ENCODE assay signal across 6 cellular contexts in genomic region chr4:150773032-150773431, GRCh38.
"Had no signal": no experiment of that assay in that cellular context is flagged by ENCODE, and none has a peak within 500 bp of the region (broad histone marks: within the 10 kb centered on the region; RNA-seq: fewer than 3 reads in every experiment).

No MANE protein-coding gene starts in this region.

- H3K9me3 ChIP-seq: HAP-1 had no signal

- H3K4me3 ChIP-seq: GM23248, HAP-1 had no signal

- DNase-seq: GM23248, GOT3, H7, HFFc6 had no signal

- H3K36me3 ChIP-seq: HAP-1 had no signal

- H2AFZ ChIP-seq: GM23248 had no signal

- H3K4me1 ChIP-seq: HAP-1 had no signal

- H3K27ac ChIP-seq: GM23248, HL-60 had no signal

- H3K9ac ChIP-seq: GM23248 had no signal
